ENCODE assay signal across 2 cellular contexts in the genomic region with DNA sequence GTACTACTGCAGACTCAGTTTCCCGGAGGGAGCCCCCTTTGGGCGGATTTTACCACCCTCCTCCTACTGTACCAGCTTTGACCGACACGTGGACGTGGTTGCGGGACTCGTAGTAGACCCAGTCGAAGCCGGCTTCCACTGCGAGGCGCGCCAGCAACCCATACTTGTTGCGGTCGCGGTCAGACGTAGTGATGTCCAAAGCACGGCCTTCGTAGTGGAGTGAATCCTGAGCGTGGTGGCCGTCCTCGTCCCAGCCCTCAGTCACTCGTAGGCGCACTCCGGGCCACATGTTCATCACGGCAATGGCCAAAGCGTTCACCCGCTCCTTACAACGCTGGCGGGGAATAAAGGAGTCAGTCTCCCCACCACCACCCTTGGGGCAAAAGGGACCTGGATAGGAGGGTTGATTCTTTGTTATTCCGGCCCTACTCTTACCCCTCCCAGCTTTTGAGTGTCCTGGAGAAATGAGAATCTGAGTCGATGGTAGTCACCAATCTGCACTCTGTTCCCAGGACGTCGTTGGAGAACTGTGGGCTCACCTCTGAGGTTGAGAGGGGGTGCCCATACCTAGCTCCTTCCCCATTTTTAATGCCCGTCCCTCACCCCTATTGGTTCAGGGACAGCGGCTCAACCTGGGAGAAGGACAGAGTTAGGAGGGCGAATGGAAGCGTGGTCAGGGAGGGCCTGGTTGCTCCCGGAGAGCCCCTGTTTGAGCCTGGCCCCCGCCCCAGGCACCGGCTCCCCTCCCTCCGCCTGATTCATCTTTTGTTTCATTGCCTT.
TF ChIP-seq lines count a peak whose summit lies in the region.

No MANE protein-coding gene starts in this region.

TF ChIP-seq in K562, 482 proteins besides CTCF, POLR2A, EP300 and RAD21 (continues in another document):
- TF ChIP-seq KLF1 (tag; IDR thresholded peaks at IDR 0.05) (no peak), POLR2B (IDR thresholded peaks at IDR 0.05; ENCODE audit: low read depth, partially characterized antibody) (no peak), ZFX (CRISPR knock-in tag; IDR thresholded peaks at IDR 0.05) (peak; percentile 27; the same call in 1 of the 2 replicates), ELF1 (tag; IDR thresholded peaks at IDR 0.05) (no peak; the same call in 1 of the 2 replicates), ZNF134 (CRISPR knock-in tag; conservative IDR thresholded peaks at IDR 0.05) (no peak), L3MBTL2 (IDR thresholded peaks at IDR 0.05) (peak; percentile 13; the same call in 1 of the 2 replicates), ZNF644 (tag; IDR thresholded peaks at IDR 0.05; ENCODE audit: low read depth) (0 out of 2 replicates have a peak, but pooled peaks have one; percentile 4), MECOM (CRISPR knock-in tag; IDR thresholded peaks at IDR 0.05) (peak; percentile 40; the same call in 1 of the 2 replicates), NR4A1 (CRISPR knock-in tag; IDR thresholded peaks at IDR 0.05) (no peak), NR4A1 (tag; IDR thresholded peaks at IDR 0.05) (0 out of 2 replicates have a peak, but pooled peaks have one; percentile 20)
- TF ChIP-seq, protein P1, sequence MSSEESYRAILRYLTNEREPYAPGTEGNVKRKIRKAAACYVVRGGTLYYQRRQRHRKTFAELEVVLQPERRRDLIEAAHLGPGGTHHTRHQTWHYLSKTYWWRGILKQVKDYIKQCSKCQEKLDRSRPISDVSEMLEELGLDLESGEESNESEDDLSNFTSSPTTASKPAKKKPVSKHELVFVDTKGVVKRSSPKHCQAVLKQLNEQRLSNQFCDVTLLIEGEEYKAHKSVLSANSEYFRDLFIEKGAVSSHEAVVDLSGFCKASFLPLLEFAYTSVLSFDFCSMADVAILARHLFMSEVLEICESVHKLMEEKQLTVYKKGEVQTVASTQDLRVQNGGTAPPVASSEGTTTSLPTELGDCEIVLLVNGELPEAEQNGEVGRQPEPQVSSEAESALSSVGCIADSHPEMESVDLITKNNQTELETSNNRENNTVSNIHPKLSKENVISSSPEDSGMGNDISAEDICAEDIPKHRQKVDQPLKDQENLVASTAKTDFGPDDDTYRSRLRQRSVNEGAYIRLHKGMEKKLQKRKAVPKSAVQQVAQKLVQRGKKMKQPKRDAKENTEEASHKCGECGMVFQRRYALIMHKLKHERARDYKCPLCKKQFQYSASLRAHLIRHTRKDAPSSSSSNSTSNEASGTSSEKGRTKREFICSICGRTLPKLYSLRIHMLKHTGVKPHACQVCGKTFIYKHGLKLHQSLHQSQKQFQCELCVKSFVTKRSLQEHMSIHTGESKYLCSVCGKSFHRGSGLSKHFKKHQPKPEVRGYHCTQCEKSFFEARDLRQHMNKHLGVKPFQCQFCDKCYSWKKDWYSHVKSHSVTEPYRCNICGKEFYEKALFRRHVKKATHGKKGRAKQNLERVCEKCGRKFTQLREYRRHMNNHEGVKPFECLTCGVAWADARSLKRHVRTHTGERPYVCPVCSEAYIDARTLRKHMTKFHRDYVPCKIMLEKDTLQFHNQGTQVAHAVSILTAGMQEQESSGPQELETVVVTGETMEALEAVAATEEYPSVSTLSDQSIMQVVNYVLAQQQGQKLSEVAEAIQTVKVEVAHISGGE (CRISPR knock-in tag; IDR thresholded peaks at IDR 0.05): no peak
- TF ChIP-seq, protein P2, sequence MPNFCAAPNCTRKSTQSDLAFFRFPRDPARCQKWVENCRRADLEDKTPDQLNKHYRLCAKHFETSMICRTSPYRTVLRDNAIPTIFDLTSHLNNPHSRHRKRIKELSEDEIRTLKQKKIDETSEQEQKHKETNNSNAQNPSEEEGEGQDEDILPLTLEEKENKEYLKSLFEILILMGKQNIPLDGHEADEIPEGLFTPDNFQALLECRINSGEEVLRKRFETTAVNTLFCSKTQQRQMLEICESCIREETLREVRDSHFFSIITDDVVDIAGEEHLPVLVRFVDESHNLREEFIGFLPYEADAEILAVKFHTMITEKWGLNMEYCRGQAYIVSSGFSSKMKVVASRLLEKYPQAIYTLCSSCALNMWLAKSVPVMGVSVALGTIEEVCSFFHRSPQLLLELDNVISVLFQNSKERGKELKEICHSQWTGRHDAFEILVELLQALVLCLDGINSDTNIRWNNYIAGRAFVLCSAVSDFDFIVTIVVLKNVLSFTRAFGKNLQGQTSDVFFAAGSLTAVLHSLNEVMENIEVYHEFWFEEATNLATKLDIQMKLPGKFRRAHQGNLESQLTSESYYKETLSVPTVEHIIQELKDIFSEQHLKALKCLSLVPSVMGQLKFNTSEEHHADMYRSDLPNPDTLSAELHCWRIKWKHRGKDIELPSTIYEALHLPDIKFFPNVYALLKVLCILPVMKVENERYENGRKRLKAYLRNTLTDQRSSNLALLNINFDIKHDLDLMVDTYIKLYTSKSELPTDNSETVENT (CRISPR knock-in tag; IDR thresholded peaks at IDR 0.05): peak; percentile 47; the same call in 1 of the 2 replicates
- TF ChIP-seq, protein P3, sequence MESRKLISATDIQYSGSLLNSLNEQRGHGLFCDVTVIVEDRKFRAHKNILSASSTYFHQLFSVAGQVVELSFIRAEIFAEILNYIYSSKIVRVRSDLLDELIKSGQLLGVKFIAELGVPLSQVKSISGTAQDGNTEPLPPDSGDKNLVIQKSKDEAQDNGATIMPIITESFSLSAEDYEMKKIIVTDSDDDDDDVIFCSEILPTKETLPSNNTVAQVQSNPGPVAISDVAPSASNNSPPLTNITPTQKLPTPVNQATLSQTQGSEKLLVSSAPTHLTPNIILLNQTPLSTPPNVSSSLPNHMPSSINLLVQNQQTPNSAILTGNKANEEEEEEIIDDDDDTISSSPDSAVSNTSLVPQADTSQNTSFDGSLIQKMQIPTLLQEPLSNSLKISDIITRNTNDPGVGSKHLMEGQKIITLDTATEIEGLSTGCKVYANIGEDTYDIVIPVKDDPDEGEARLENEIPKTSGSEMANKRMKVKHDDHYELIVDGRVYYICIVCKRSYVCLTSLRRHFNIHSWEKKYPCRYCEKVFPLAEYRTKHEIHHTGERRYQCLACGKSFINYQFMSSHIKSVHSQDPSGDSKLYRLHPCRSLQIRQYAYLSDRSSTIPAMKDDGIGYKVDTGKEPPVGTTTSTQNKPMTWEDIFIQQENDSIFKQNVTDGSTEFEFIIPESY (CRISPR knock-in tag; IDR thresholded peaks at IDR 0.05): peak; percentile 95
- TF ChIP-seq, protein P4, sequence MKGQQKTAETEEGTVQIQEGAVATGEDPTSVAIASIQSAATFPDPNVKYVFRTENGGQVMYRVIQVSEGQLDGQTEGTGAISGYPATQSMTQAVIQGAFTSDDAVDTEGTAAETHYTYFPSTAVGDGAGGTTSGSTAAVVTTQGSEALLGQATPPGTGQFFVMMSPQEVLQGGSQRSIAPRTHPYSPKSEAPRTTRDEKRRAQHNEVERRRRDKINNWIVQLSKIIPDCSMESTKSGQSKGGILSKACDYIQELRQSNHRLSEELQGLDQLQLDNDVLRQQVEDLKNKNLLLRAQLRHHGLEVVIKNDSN (CRISPR knock-in tag; IDR thresholded peaks at IDR 0.05): peak; percentile 36; the same call in 1 of the 2 replicates
- TF ChIP-seq, protein P5, sequence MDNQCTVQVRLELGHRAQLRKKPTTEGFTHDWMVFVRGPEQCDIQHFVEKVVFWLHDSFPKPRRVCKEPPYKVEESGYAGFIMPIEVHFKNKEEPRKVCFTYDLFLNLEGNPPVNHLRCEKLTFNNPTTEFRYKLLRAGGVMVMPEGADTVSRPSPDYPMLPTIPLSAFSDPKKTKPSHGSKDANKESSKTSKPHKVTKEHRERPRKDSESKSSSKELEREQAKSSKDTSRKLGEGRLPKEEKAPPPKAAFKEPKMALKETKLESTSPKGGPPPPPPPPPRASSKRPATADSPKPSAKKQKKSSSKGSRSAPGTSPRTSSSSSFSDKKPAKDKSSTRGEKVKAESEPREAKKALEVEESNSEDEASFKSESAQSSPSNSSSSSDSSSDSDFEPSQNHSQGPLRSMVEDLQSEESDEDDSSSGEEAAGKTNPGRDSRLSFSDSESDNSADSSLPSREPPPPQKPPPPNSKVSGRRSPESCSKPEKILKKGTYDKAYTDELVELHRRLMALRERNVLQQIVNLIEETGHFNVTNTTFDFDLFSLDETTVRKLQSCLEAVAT (IDR thresholded peaks at IDR 0.05): peak in 1 of 2 experiments; percentile 64; a peak in 1 of 4 replicates

TF ChIP-seq in HEK293T, 16 proteins besides CTCF, POLR2A, EP300 and RAD21:
- TF ChIP-seq HDGF (IDR thresholded peaks at IDR 0.05; ENCODE audit: borderline replicate concordance): no peak
- no peak for TF ChIP-seq FOXK2 (IDR thresholded peaks at IDR 0.05)
- TF ChIP-seq TARDBP (IDR thresholded peaks at IDR 0.05): no peak
- TF ChIP-seq, protein P6, sequence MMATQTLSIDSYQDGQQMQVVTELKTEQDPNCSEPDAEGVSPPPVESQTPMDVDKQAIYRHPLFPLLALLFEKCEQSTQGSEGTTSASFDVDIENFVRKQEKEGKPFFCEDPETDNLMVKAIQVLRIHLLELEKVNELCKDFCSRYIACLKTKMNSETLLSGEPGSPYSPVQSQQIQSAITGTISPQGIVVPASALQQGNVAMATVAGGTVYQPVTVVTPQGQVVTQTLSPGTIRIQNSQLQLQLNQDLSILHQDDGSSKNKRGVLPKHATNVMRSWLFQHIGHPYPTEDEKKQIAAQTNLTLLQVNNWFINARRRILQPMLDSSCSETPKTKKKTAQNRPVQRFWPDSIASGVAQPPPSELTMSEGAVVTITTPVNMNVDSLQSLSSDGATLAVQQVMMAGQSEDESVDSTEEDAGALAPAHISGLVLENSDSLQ (IDR thresholded peaks at IDR 0.05): no peak
- no peak for TF ChIP-seq ELF4 (IDR thresholded peaks at IDR 0.05)
- TF ChIP-seq BHLHE40 (IDR thresholded peaks at IDR 0.05; ENCODE audit: borderline replicate concordance): no peak
- TF ChIP-seq ARNT (IDR thresholded peaks at IDR 0.05): no peak
- no peak for TF ChIP-seq LEF1 (IDR thresholded peaks at IDR 0.05; ENCODE audit: borderline replicate concordance)
- TF ChIP-seq NFRKB (IDR thresholded peaks at IDR 0.05): no peak
- no peak for TF ChIP-seq FOXM1 (IDR thresholded peaks at IDR 0.05; ENCODE audit: borderline replicate concordance)
- TF ChIP-seq L3MBTL2 (conservative IDR thresholded peaks at IDR 0.05): no peak
- no peak for TF ChIP-seq ZNF384 (IDR thresholded peaks at IDR 0.05)
- TF ChIP-seq SP1 (IDR thresholded peaks at IDR 0.05): no peak
- TF ChIP-seq FOXA1 (IDR thresholded peaks at IDR 0.05): no peak
- TF ChIP-seq SUZ12 (IDR thresholded peaks at IDR 0.05): no peak
- no peak for TF ChIP-seq CTBP1 (IDR thresholded peaks at IDR 0.05; ENCODE audit: borderline replicate concordance)
